ENCODE assay signal across 8 cellular contexts in genomic region chr14:31926123-31926522, GRCh38.
A peak's percentile ranks its signal among the peaks of the same experiment; 100 is the strongest.
DNase-seq lines count a peak whose midpoint lies in the region; ATAC-seq, FAIRE-seq and TF ChIP-seq lines count a peak whose summit lies in the region.

No MANE protein-coding gene starts in this region.

- H3K4me3 ChIP-seq in astrocyte (ENCODE audit: insufficient read depth, low read depth, low read length) = no peak overlapping the region

- no peaks in the 10 kb centered on the region for H4K20me1 ChIP-seq in astrocyte (ENCODE audit: insufficient read depth, low read length)

- H3K9me3 Mint-ChIP-seq in activated CD4-positive, alpha-beta T cell treated with anti-CD3 and anti-CD28 coated beads, Interleukin-2, amount 10 ng/mL, durations not matched to agents 7 days and 5 days = no peaks in the 10 kb centered on the region
- H3K9me3 Mint-ChIP-seq in astrocyte (ENCODE audit: unreplicated experiment) = no peaks in the 10 kb centered on the region

- FAIRE-seq in astrocyte (lab: Jason Lieb, UNC) = peak; percentile 34

- DNase-seq in activated CD4-positive, alpha-beta T cell treated with anti-CD3 and anti-CD28 coated beads, Interleukin-2, amount 10 ng/mL, durations not matched to agents 7 days and 5 days = peak; percentile 40
- DNase-seq in activated CD4-positive, alpha-beta T cell treated with anti-CD3 and anti-CD28 coated beads, Interleukin-2, amount 50 U/mL, for 1 hour = no peak
- DNase-seq in H4 (ENCODE audit: low spot score) (peak; percentile 73), NCI-H2227 (lab: John Stamatoyannopoulos, UW; ENCODE audit: unreplicated experiment) (peak; percentile 65), astrocyte (ENCODE audit: low read depth) (no peak), kidney tubule cell (ENCODE audit: low spot score) (peak; percentile 58), occipital lobe (lab: John Stamatoyannopoulos, UW) (no peak)

- no peaks in the 10 kb centered on the region for H3K9me3 ChIP-seq in astrocyte (ENCODE audit: insufficient read depth, low read depth, low read length)

- no peak overlapping the region for H2AFZ ChIP-seq in astrocyte (ENCODE audit: low read depth, low read length)

- peak; percentile 59 for TF ChIP-seq CTCF in astrocyte (IDR thresholded peaks at IDR 0.05; ENCODE audit: insufficient read depth, low read depth, low read length)

- no peak for ATAC-seq in HG03039 (IDR thresholded peaks at IDR 0.05; ENCODE audit: unreplicated experiment)

- no peak overlapping the region for H3K4me2 ChIP-seq in astrocyte (ENCODE audit: low read length)

- no peaks in the 10 kb centered on the region for H3K36me3 ChIP-seq in astrocyte (ENCODE audit: insufficient read depth, low read length)

- H3K79me2 ChIP-seq in astrocyte (ENCODE audit: insufficient read depth, low read length) = no peaks in the 10 kb centered on the region

- H3K4me1 Mint-ChIP-seq in activated CD4-positive, alpha-beta T cell treated with anti-CD3 and anti-CD28 coated beads, Interleukin-2, amount 10 ng/mL, durations not matched to agents 7 days and 5 days = peaks cover 9% of the 10 kb centered on the region
- H3K4me1 Mint-ChIP-seq in astrocyte (ENCODE audit: low read depth, unreplicated experiment) = peaks cover 24% of the 10 kb centered on the region

- H3K27me3 ChIP-seq in astrocyte (ENCODE audit: insufficient read depth, low read length) = no peaks in the 10 kb centered on the region

- H3K4me3 Mint-ChIP-seq in activated CD4-positive, alpha-beta T cell treated with anti-CD3 and anti-CD28 coated beads, Interleukin-2, amount 10 ng/mL, durations not matched to agents 7 days and 5 days = no peak overlapping the region
- no peak overlapping the region for H3K4me3 Mint-ChIP-seq in astrocyte (ENCODE audit: unreplicated experiment)

- H3K27ac ChIP-seq in astrocyte (ENCODE audit: low read depth, low read length) = no peak overlapping the region

- POLR2A ChIA-PET in activated CD4-positive, alpha-beta T cell treated with anti-CD3 and anti-CD28 coated beads, Interleukin-2, amount 10 ng/mL, durations not matched to agents 7 days and 5 days (lab: Charles Lee) = no interaction called here

- peaks cover under 1% of the 10 kb centered on the region for H3K27me3 Mint-ChIP-seq in activated CD4-positive, alpha-beta T cell treated with anti-CD3 and anti-CD28 coated beads, Interleukin-2, amount 10 ng/mL, durations not matched to agents 7 days and 5 days
- no peaks in the 10 kb centered on the region for H3K27me3 Mint-ChIP-seq in astrocyte (ENCODE audit: low read depth, unreplicated experiment)

- peaks cover 21% of the 10 kb centered on the region for H3K4me1 ChIP-seq in astrocyte (ENCODE audit: insufficient read depth, low read length)

- H3K9ac ChIP-seq in astrocyte (ENCODE audit: low read length) = no peak overlapping the region

- no peak overlapping the region for H3K27ac Mint-ChIP-seq in activated CD4-positive, alpha-beta T cell treated with anti-CD3 and anti-CD28 coated beads, Interleukin-2, amount 10 ng/mL, durations not matched to agents 7 days and 5 days
- H3K27ac Mint-ChIP-seq in astrocyte (ENCODE audit: unreplicated experiment) = no peak overlapping the region

- no peaks in the 10 kb centered on the region for H3K36me3 Mint-ChIP-seq in activated CD4-positive, alpha-beta T cell treated with anti-CD3 and anti-CD28 coated beads, Interleukin-2, amount 10 ng/mL, durations not matched to agents 7 days and 5 days (ENCODE audit: low read depth)
- no peaks in the 10 kb centered on the region for H3K36me3 Mint-ChIP-seq in astrocyte (ENCODE audit: low read depth, unreplicated experiment)

- CTCF ChIA-PET in activated CD4-positive, alpha-beta T cell treated with anti-CD3 and anti-CD28 coated beads, Interleukin-2, amount 10 ng/mL, durations not matched to agents 7 days and 5 days (lab: Charles Lee) = interaction anchor here (0.7 to 1.9 kb wide), 8 partner anchors 10 to 327 kb away, joined by 3 to 8 read pairs (median 4); no protein-coding TSS in a partner anchor

Comparison
In these comparisons a context has a peak if more than half of its experiments do, and no peak if none do; other contexts are left out.
1. DNase-seq: peak in activated CD4-positive, alpha-beta T cell treated with anti-CD3 and anti-CD28 coated beads, Interleukin-2, amount 10 ng/mL, durations not matched to agents 7 days and 5 days (single experiment), H4 (single experiment), NCI-H2227 (single experiment) and kidney tubule cell (single experiment); none in activated CD4-positive, alpha-beta T cell treated with anti-CD3 and anti-CD28 coated beads, Interleukin-2, amount 50 U/mL, for 1 hour (single experiment), astrocyte (single experiment) and occipital lobe (single experiment).